In genomic region chr16:50381679-50382440, GRCh38 we compare ENCODE assay signal across 1 cellular context.
TF ChIP-seq lines count a peak whose summit lies in the region.

No MANE protein-coding gene starts in this region.

TF ChIP-seq in HepG2, 621 proteins besides CTCF, POLR2A, EP300 and RAD21 (continued from another document):
- TF ChIP-seq, protein P1, sequence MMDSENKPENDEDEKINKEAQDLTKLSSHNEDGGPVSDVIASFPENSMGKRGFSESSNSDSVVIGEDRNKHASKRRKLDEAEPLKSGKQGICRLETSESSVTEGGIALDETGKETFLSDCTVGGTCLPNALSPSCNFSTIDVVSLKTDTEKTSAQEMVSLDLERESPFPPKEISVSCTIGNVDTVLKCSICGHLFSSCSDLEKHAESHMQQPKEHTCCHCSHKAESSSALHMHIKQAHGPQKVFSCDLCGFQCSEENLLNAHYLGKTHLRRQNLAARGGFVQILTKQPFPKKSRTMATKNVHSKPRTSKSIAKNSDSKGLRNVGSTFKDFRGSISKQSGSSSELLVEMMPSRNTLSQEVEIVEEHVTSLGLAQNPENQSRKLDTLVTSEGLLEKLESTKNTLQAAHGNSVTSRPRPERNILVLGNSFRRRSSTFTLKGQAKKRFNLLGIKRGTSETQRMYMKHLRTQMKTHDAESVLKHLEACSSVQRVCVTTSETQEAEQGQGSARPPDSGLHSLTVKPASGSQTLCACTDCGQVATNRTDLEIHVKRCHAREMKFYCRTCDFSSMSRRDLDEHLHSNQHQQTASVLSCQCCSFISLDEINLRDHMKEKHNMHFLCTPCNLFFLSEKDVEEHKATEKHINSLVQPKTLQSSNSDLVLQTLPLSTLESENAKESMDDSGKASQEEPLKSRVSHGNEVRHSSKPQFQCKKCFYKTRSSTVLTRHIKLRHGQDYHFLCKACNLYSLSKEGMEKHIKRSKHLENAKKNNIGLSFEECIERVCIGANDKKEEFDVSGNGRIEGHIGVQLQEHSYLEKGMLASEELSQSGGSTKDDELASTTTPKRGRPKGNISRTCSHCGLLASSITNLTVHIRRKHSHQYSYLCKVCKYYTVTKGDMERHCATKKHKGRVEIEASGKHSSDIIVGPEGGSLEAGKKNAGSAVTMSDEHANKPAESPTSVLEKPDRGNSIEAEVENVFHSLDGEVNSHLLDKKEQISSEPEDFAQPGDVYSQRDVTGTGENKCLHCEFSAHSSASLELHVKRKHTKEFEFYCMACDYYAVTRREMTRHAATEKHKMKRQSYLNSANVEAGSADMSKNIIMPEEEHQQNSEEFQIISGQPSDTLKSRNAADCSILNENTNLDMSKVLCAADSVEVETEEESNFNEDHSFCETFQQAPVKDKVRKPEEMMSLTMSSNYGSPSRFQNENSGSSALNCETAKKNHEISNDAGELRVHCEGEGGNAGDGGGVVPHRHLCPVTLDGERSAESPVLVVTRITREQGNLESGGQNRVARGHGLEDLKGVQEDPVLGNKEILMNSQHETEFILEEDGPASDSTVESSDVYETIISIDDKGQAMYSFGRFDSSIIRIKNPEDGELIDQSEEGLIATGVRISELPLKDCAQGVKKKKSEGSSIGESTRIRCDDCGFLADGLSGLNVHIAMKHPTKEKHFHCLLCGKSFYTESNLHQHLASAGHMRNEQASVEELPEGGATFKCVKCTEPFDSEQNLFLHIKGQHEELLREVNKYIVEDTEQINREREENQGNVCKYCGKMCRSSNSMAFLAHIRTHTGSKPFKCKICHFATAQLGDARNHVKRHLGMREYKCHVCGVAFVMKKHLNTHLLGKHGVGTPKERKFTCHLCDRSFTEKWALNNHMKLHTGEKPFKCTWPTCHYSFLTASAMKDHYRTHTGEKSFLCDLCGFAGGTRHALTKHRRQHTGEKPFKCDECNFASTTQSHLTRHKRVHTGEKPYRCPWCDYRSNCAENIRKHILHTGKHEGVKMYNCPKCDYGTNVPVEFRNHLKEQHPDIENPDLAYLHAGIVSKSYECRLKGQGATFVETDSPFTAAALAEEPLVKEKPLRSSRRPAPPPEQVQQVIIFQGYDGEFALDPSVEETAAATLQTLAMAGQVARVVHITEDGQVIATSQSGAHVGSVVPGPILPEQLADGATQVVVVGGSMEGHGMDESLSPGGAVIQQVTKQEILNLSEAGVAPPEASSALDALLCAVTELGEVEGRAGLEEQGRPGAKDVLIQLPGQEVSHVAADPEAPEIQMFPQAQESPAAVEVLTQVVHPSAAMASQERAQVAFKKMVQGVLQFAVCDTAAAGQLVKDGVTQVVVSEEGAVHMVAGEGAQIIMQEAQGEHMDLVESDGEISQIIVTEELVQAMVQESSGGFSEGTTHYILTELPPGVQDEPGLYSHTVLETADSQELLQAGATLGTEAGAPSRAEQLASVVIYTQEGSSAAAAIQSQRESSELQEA (CRISPR knock-in tag; IDR thresholded peaks at IDR 0.05; ENCODE audit: not compliant biosample characterization) = no peak
- TF ChIP-seq ZMYM2 (CRISPR knock-in tag; IDR thresholded peaks at IDR 0.05) (no peak), ZMAT3 (CRISPR knock-in tag; conservative IDR thresholded peaks at IDR 0.05) (no peak)
